ENCODE assay signal across 29 cellular contexts in genomic region chr5:89638871-89639270, GRCh38.
"Had no signal": no experiment of that assay in that cellular context is flagged by ENCODE, and none has a peak within 500 bp of the region (broad histone marks: within the 10 kb centered on the region; RNA-seq: fewer than 3 reads in every experiment).

No MANE protein-coding gene starts in this region.

- H3K27me3 ChIP-seq: ovary, right lobe of liver, sigmoid colon, stomach, thyroid gland, tibial nerve, upper lobe of left lung, vagina had no signal

- H3K9ac ChIP-seq: parathyroid adenoma had no signal

- ATAC-seq: naive thymus-derived CD8-positive, alpha-beta T cell; natural killer cell treated with Interleukin-12 subunit alpha and Interleukin-12 subunit beta and Interleukin-15 and Interleukin-18, amount 100 ng/mL, for 72 hours; psoas muscle; right cardiac atrium; right lobe of liver; stimulated activated effector memory CD8-positive, alpha-beta T cell treated with anti-CD3 and anti-CD28 coated beads, Interleukin-12 subunit alpha, Interleukin-12 subunit beta, amount 100 ng/mL, for 72 hours; stimulated activated naive B cell treated with anti-CD40 and anti-IgM and Interleukin-4, amounts not matched to agents 10 μg/mL and 1 μg/mL and 100 μg/mL, for 72 hours had no signal

- H3K9me3 ChIP-seq: ovary, psoas muscle, right lobe of liver, thoracic aorta, thyroid gland, vagina had no signal

- FAIRE-seq: small intestine, urothelium cell line had no signal

- H3K4me3 Mint-ChIP-seq: naive thymus-derived CD8-positive, alpha-beta T cell; natural killer cell treated with Interleukin-12 subunit alpha and Interleukin-12 subunit beta and Interleukin-15 and Interleukin-18, amount 100 ng/mL, for 72 hours; nephron progenitor cell; neural crest cell; stimulated activated effector memory CD8-positive, alpha-beta T cell treated with anti-CD3 and anti-CD28 coated beads, Interleukin-12 subunit alpha, Interleukin-12 subunit beta, amount 100 ng/mL, for 72 hours; stimulated activated naive B cell treated with anti-CD40 and anti-IgM and Interleukin-4, amounts not matched to agents 10 μg/mL and 1 μg/mL and 100 μg/mL, for 72 hours; stimulated activated naive CD8-positive, alpha-beta T cell treated with anti-CD3 and anti-CD28 coated beads, Interleukin-15, Interleukin-2, amounts not matched to agents 100 ng/mL and 50 ng/mL, for 24 hours had no signal

- H3K4me1 Mint-ChIP-seq: naive thymus-derived CD8-positive, alpha-beta T cell; nephron progenitor cell; neural crest cell; stimulated activated effector memory CD8-positive, alpha-beta T cell treated with anti-CD3 and anti-CD28 coated beads, Interleukin-12 subunit alpha, Interleukin-12 subunit beta, amount 100 ng/mL, for 72 hours had no signal

- DNase-seq: naive thymus-derived CD8-positive, alpha-beta T cell; nephron progenitor cell; occipital lobe; ovary; posterior cingulate gyrus; psoas muscle; right cardiac atrium; right lobe of liver; sigmoid colon; small intestine; stimulated activated CD4-positive, alpha-beta T cell treated with anti-CD3 and anti-CD28 coated beads, Interleukin-15, amount 100 ng/mL, for 24 hours; stimulated activated CD4-positive, alpha-beta T cell treated with anti-CD3 and anti-CD28 coated beads, Interleukin-2, amount 100 ng/mL, for 24 hours; stimulated activated CD4-positive, alpha-beta T cell treated with anti-CD3 and anti-CD28 coated beads, Interleukin-2, amount 100 ng/mL, for 48 hours; stimulated activated CD4-positive, alpha-beta T cell treated with anti-CD3 and anti-CD28 coated beads, Interleukin-4, amount 100 ng/mL, for 24 hours; stimulated activated naive B cell treated with anti-CD40 and anti-IgM and Interleukin-4, amounts not matched to agents 10 μg/mL and 1 μg/mL and 100 μg/mL, for 72 hours; stimulated activated naive CD4-positive, alpha-beta T cell treated with Interleukin-2 at 50 U/mL for 16 hours; stomach; thyroid gland; upper lobe of left lung had no signal

- H3K4me3 ChIP-seq: ovary, psoas muscle, right lobe of liver, sigmoid colon, stomach, thoracic aorta, thyroid gland, tibial nerve, upper lobe of left lung, vagina had no signal

- H2AFZ ChIP-seq: parathyroid adenoma had no signal

- H3K27me3 Mint-ChIP-seq: naive thymus-derived CD8-positive, alpha-beta T cell; natural killer cell treated with Interleukin-12 subunit alpha and Interleukin-12 subunit beta and Interleukin-15 and Interleukin-18, amount 100 ng/mL, for 72 hours; progenitor cell of endocrine pancreas; stimulated activated naive B cell treated with anti-CD40 and anti-IgM and Interleukin-4, amounts not matched to agents 10 μg/mL and 1 μg/mL and 100 μg/mL, for 72 hours; stimulated activated naive CD8-positive, alpha-beta T cell treated with anti-CD3 and anti-CD28 coated beads, Interleukin-15, Interleukin-2, amounts not matched to agents 100 ng/mL and 50 ng/mL, for 24 hours had no signal

- H3K27ac Mint-ChIP-seq: naive thymus-derived CD8-positive, alpha-beta T cell; natural killer cell treated with Interleukin-12 subunit alpha and Interleukin-12 subunit beta and Interleukin-15 and Interleukin-18, amount 100 ng/mL, for 72 hours; nephron progenitor cell; progenitor cell of endocrine pancreas; stimulated activated effector memory CD8-positive, alpha-beta T cell treated with anti-CD3 and anti-CD28 coated beads, Interleukin-12 subunit alpha, Interleukin-12 subunit beta, amount 100 ng/mL, for 72 hours; stimulated activated naive B cell treated with anti-CD40 and anti-IgM and Interleukin-4, amounts not matched to agents 10 μg/mL and 1 μg/mL and 100 μg/mL, for 72 hours; stimulated activated naive CD8-positive, alpha-beta T cell treated with anti-CD3 and anti-CD28 coated beads, Interleukin-15, Interleukin-2, amounts not matched to agents 100 ng/mL and 50 ng/mL, for 24 hours had no signal

- H3K27ac ChIP-seq: ovary, parathyroid adenoma, psoas muscle, right lobe of liver, sigmoid colon, stomach, thoracic aorta, thyroid gland, tibial nerve, upper lobe of left lung, vagina had no signal

- H3K36me3 ChIP-seq: ovary, sigmoid colon, stomach, thoracic aorta, thyroid gland, tibial nerve, upper lobe of left lung, vagina had no signal

- H3K4me1 ChIP-seq: parathyroid adenoma, psoas muscle, right lobe of liver, sigmoid colon, stomach, thyroid gland, tibial nerve, upper lobe of left lung, vagina had no signal

- H3K79me2 ChIP-seq: parathyroid adenoma had no signal

- H3K36me3 Mint-ChIP-seq: naive thymus-derived CD8-positive, alpha-beta T cell; stimulated activated effector memory CD8-positive, alpha-beta T cell treated with anti-CD3 and anti-CD28 coated beads, Interleukin-12 subunit alpha, Interleukin-12 subunit beta, amount 100 ng/mL, for 72 hours had no signal
